Comparison of ENCODE assay signal across 42 cellular contexts in the genomic region with DNA sequence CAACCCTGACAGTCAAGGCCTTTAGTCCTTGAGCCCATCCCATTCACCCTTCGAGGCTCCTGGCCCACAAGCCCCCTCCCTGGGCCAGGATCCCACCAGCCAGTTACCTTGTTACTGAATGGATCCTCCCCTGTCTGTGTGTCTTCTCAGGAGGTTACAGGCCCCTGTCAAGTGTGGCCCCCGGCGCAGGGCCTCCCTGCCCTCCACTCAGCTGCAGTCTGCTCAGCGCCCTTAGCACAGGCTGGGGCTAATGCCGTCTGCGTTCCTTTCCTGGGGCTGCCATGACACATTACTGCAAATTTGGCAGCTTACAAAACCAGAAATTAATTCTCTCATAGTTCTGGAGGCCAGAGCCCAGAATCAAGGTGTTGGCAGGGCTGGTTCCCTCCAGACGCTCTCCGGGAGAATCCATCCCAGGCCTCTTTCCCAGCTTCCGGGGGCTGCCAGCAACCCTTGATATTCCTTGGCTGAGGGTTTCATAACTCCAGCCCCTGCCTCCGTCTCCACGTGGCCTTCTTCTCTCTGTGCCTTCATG. TPM values are rescaled to one million over a fixed set of nuclear protein-coding genes. Genes with fewer than 3 reads are reported as not detected.
"Had no signal": no experiment of that assay in that cellular context is flagged by ENCODE, and none has a peak within 500 bp of the region (broad histone marks: within the 10 kb centered on the region; RNA-seq: fewer than 3 reads in every experiment).

No MANE protein-coding gene starts in this region.

- H3K36me3 ChIP-seq: ascending aorta, breast epithelium, cardiac muscle cell, esophagus squamous epithelium, gastroesophageal sphincter, heart right ventricle, WERI-Rb-1 had no signal

- H3K4me3 ChIP-seq: ascending aorta, breast epithelium, cardiac muscle cell, esophagus squamous epithelium, gastroesophageal sphincter, heart right ventricle had no signal

- H3K27ac ChIP-seq: ascending aorta, breast epithelium, cardiac muscle cell, epithelial cell of prostate, esophagus squamous epithelium, gastroesophageal sphincter, heart right ventricle, WERI-Rb-1 had no signal

- H3K27ac Mint-ChIP-seq: activated B cell treated with CpG ODN at 0.5 μM for 24 hours; activated CD4-positive, alpha-beta memory T cell treated with anti-CD3 and anti-CD28 coated beads for 36 hours; activated CD4-positive, alpha-beta T cell treated with anti-CD3 and anti-CD28 coated beads for 36 hours; activated CD4-positive, alpha-beta T cell treated with anti-CD3 and anti-CD28 coated beads, Interleukin-2, amount 10 ng/mL, durations not matched to agents 24 days and 14 days; activated CD8-positive, alpha-beta memory T cell treated with anti-CD3 and anti-CD28 coated beads, Interleukin-2, amount 10 ng/mL, durations not matched to agents 7 days and 5 days; activated CD8-positive, alpha-beta T cell treated with anti-CD3 and anti-CD28 coated beads, Interleukin-2, amount 10 ng/mL, durations not matched to agents 7 days and 5 days; activated naive CD8-positive, alpha-beta T cell treated with anti-CD3 and anti-CD28 coated beads, Interleukin-2, amount 10 ng/mL, durations not matched to agents 7 days and 5 days; activated T-cell treated with anti-CD3 and anti-CD28 coated beads, Interleukin-2, amount 50 U/mL, for 24 hours; activated T-cell treated with anti-CD3 and anti-CD28 coated beads, Interleukin-2, amount 50 U/mL, for 72 hours; effector memory CD8-positive, alpha-beta T cell; T-helper 17 cell; T-helper 2 cell treated with Interferon-gamma antibody and Interleukin-4, amounts not matched to agents 5 μg/mL and 100 μg/mL, for 36 hours had no signal

- H3K27me3 ChIP-seq: ascending aorta, breast epithelium, cardiac muscle cell, esophagus squamous epithelium, heart right ventricle had no signal

- H3K36me3 Mint-ChIP-seq: activated CD4-positive, alpha-beta memory T cell treated with anti-CD3 and anti-CD28 coated beads for 36 hours; activated CD8-positive, alpha-beta memory T cell treated with anti-CD3 and anti-CD28 coated beads, Interleukin-2, amount 10 ng/mL, durations not matched to agents 7 days and 5 days; activated naive CD4-positive, alpha-beta T cell treated with anti-CD3 and anti-CD28 coated beads, Interleukin-2, amount 10 ng/mL, durations not matched to agents 7 days and 5 days; activated naive CD8-positive, alpha-beta T cell treated with anti-CD3 and anti-CD28 coated beads, Interleukin-2, amount 10 ng/mL, durations not matched to agents 7 days and 5 days; brain had no signal

- H3K4me1 ChIP-seq: ascending aorta, breast epithelium, esophagus squamous epithelium, gastroesophageal sphincter, heart right ventricle had no signal

- H3K9me3 ChIP-seq: ascending aorta, breast epithelium, esophagus squamous epithelium, gastroesophageal sphincter, heart right ventricle had no signal

- H3K4me3 Mint-ChIP-seq: activated B cell treated with CpG ODN at 0.5 μM for 24 hours; activated CD4-positive, alpha-beta memory T cell treated with anti-CD3 and anti-CD28 coated beads for 36 hours; activated CD4-positive, alpha-beta T cell treated with anti-CD3 and anti-CD28 coated beads for 36 hours; activated CD4-positive, alpha-beta T cell treated with anti-CD3 and anti-CD28 coated beads, Interleukin-2, amount 10 ng/mL, durations not matched to agents 24 days and 14 days; activated CD8-positive, alpha-beta memory T cell treated with anti-CD3 and anti-CD28 coated beads, Interleukin-2, amount 10 ng/mL, durations not matched to agents 7 days and 5 days; activated CD8-positive, alpha-beta T cell treated with anti-CD3 and anti-CD28 coated beads, Interleukin-2, amount 10 ng/mL, durations not matched to agents 7 days and 5 days; activated naive CD4-positive, alpha-beta T cell treated with anti-CD3 and anti-CD28 coated beads, Interleukin-2, amount 10 ng/mL, durations not matched to agents 7 days and 5 days; activated naive CD8-positive, alpha-beta T cell treated with anti-CD3 and anti-CD28 coated beads, Interleukin-2, amount 10 ng/mL, durations not matched to agents 7 days and 5 days; activated T-cell treated with anti-CD3 and anti-CD28 coated beads, Interleukin-2, amount 50 U/mL, for 24 hours; activated T-cell treated with anti-CD3 and anti-CD28 coated beads, Interleukin-2, amount 50 U/mL, for 72 hours; brain; effector memory CD8-positive, alpha-beta T cell; T-helper 17 cell; T-helper 2 cell treated with Interferon-gamma antibody and Interleukin-4, amounts not matched to agents 5 μg/mL and 100 μg/mL, for 36 hours had no signal

- H3K27me3 Mint-ChIP-seq: activated CD4-positive, alpha-beta T cell treated with anti-CD3 and anti-CD28 coated beads for 36 hours had no signal

- H3K9me3 Mint-ChIP-seq: activated B cell treated with CpG ODN at 0.5 μM for 24 hours; activated CD4-positive, alpha-beta memory T cell treated with anti-CD3 and anti-CD28 coated beads for 36 hours; activated CD4-positive, alpha-beta T cell treated with anti-CD3 and anti-CD28 coated beads, Interleukin-2, amount 10 ng/mL, durations not matched to agents 24 days and 14 days; activated naive CD4-positive, alpha-beta T cell treated with anti-CD3 and anti-CD28 coated beads, Interleukin-2, amount 10 ng/mL, durations not matched to agents 7 days and 5 days; activated naive CD4-positive, alpha-beta T cell treated with anti-CD3 and anti-CD28 coated beads, Interleukin-2, amount 50 U/mL, for 72 hours; activated naive CD8-positive, alpha-beta T cell treated with anti-CD3 and anti-CD28 coated beads, Interleukin-2, amount 10 ng/mL, durations not matched to agents 7 days and 5 days; brain; effector memory CD8-positive, alpha-beta T cell; T-helper 2 cell treated with Interferon-gamma antibody and Interleukin-4, amounts not matched to agents 5 μg/mL and 100 μg/mL, for 36 hours had no signal

- ATAC-seq: activated CD4-positive, alpha-beta T cell treated with anti-CD3 and anti-CD28 coated beads for 36 hours; activated CD8-positive, alpha-beta memory T cell treated with anti-CD3 and anti-CD28 coated beads, Interleukin-2, amount 10 ng/mL, durations not matched to agents 7 days and 5 days; activated CD8-positive, alpha-beta T cell treated with anti-CD3 and anti-CD28 coated beads, Interleukin-2, amount 10 ng/mL, durations not matched to agents 7 days and 5 days; activated naive CD4-positive, alpha-beta T cell treated with anti-CD3 and anti-CD28 coated beads, Interleukin-2, amount 50 U/mL, for 72 hours; activated T-cell treated with anti-CD3 and anti-CD28 coated beads, Interleukin-2, amount 50 U/mL, for 72 hours; effector memory CD8-positive, alpha-beta T cell; gastroesophageal sphincter; heart right ventricle; T-helper 17 cell had no signal

- DNase-seq: activated B cell treated with CpG ODN at 0.5 μM for 24 hours; activated CD4-positive, alpha-beta memory T cell treated with anti-CD3 and anti-CD28 coated beads for 36 hours; activated CD4-positive, alpha-beta T cell treated with anti-CD3 and anti-CD28 coated beads for 36 hours; activated CD4-positive, alpha-beta T cell treated with anti-CD3 and anti-CD28 coated beads, Interleukin-2, amount 10 ng/mL, durations not matched to agents 24 days and 14 days; activated CD4-positive, CD25-positive, alpha-beta regulatory T cell treated with anti-CD3 and anti-CD28 coated beads, Interleukin-2, amount 50 U/mL, for 72 hours; activated CD8-positive, alpha-beta memory T cell treated with anti-CD3 and anti-CD28 coated beads, Interleukin-2, amount 10 ng/mL, durations not matched to agents 7 days and 5 days; activated CD8-positive, alpha-beta memory T cell treated with anti-CD3 and anti-CD28 coated beads, Interleukin-2, amount 50 U/mL, for 48 hours; activated CD8-positive, alpha-beta T cell treated with anti-CD3 and anti-CD28 coated beads, Interleukin-2, amount 10 ng/mL, durations not matched to agents 7 days and 5 days; activated gamma-delta T cell; activated naive CD4-positive, alpha-beta T cell; activated naive CD4-positive, alpha-beta T cell treated with anti-CD3 and anti-CD28 coated beads, Interleukin-2, amount 10 ng/mL, durations not matched to agents 7 days and 5 days; activated naive CD8-positive, alpha-beta T cell treated with anti-CD3 and anti-CD28 coated beads, Interleukin-2, amount 10 ng/mL, durations not matched to agents 7 days and 5 days; activated T-cell treated with anti-CD3 and anti-CD28 coated beads for 4 hours; activated T-cell treated with anti-CD3 and anti-CD28 coated beads, Interleukin-2, amount 50 U/mL, for 24 hours; activated T-cell treated with anti-CD3 and anti-CD28 coated beads, Interleukin-2, amount 50 U/mL, for 72 hours; central memory CD4-positive, alpha-beta T cell; cortex of kidney; dermis blood vessel endothelial cell; effector CD4-positive, alpha-beta T cell; effector memory CD8-positive, alpha-beta T cell; esophagus squamous epithelium; foreskin melanocyte; heart right ventricle; T-helper 1 cell; T-helper 17 cell; T1000; WERI-Rb-1 had no signal

- H3K4me1 Mint-ChIP-seq: activated B cell treated with CpG ODN at 0.5 μM for 24 hours; activated CD4-positive, alpha-beta T cell treated with anti-CD3 and anti-CD28 coated beads for 36 hours; activated CD4-positive, alpha-beta T cell treated with anti-CD3 and anti-CD28 coated beads, Interleukin-2, amount 10 ng/mL, durations not matched to agents 24 days and 14 days; activated CD8-positive, alpha-beta memory T cell treated with anti-CD3 and anti-CD28 coated beads, Interleukin-2, amount 10 ng/mL, durations not matched to agents 7 days and 5 days; activated naive CD4-positive, alpha-beta T cell treated with anti-CD3 and anti-CD28 coated beads, Interleukin-2, amount 10 ng/mL, durations not matched to agents 7 days and 5 days; activated naive CD8-positive, alpha-beta T cell treated with anti-CD3 and anti-CD28 coated beads, Interleukin-2, amount 10 ng/mL, durations not matched to agents 7 days and 5 days; T-helper 17 cell had no signal

RNA-seq across cellular contexts. Expression of a gene that starts 9.4 kb away (rescaled TPM):
- total RNA-seq: activated B cell treated with CpG ODN at 0.5 μM for 24 hours; activated CD4-positive, alpha-beta memory T cell treated with anti-CD3 and anti-CD28 coated beads for 36 hours; activated CD4-positive, alpha-beta T cell treated with anti-CD3 and anti-CD28 coated beads, Interleukin-2, amount 10 ng/mL, durations not matched to agents 24 days and 14 days; activated CD8-positive, alpha-beta memory T cell treated with anti-CD3 and anti-CD28 coated beads for 36 hours; activated CD8-positive, alpha-beta memory T cell treated with anti-CD3 and anti-CD28 coated beads, Interleukin-2, amount 10 ng/mL, durations not matched to agents 7 days and 5 days; activated CD8-positive, alpha-beta T cell treated with anti-CD3 and anti-CD28 coated beads, Interleukin-2, amount 10 ng/mL, durations not matched to agents 7 days and 5 days; activated naive CD8-positive, alpha-beta T cell treated with anti-CD3 and anti-CD28 coated beads, Interleukin-2, amount 10 ng/mL, durations not matched to agents 7 days and 5 days; activated T-cell treated with anti-CD3 and anti-CD28 coated beads, Interleukin-2, amount 50 U/mL, for 72 hours; endothelial cell of umbilical vein; T-helper 17 cell had no signal
- polyA plus RNA-seq: cardiac muscle cell, endothelial cell of umbilical vein, fibroblast of lung had no signal

RNA-seq across cellular contexts. Expression of a gene that starts 38.5 kb away (rescaled TPM):
- total RNA-seq: activated B cell treated with CpG ODN at 0.5 μM for 24 hours; activated CD4-positive, alpha-beta memory T cell treated with anti-CD3 and anti-CD28 coated beads for 36 hours; activated CD4-positive, alpha-beta T cell treated with anti-CD3 and anti-CD28 coated beads for 36 hours; activated CD4-positive, alpha-beta T cell treated with anti-CD3 and anti-CD28 coated beads, Interleukin-2, amount 10 ng/mL, durations not matched to agents 24 days and 14 days; activated CD8-positive, alpha-beta memory T cell treated with anti-CD3 and anti-CD28 coated beads for 36 hours; activated CD8-positive, alpha-beta memory T cell treated with anti-CD3 and anti-CD28 coated beads, Interleukin-2, amount 10 ng/mL, durations not matched to agents 7 days and 5 days; activated CD8-positive, alpha-beta T cell treated with anti-CD3 and anti-CD28 coated beads, Interleukin-2, amount 10 ng/mL, durations not matched to agents 7 days and 5 days; activated naive CD4-positive, alpha-beta T cell treated with anti-CD3 and anti-CD28 coated beads, Interleukin-2, amount 50 U/mL, for 72 hours; activated naive CD8-positive, alpha-beta T cell treated with anti-CD3 and anti-CD28 coated beads, Interleukin-2, amount 10 ng/mL, durations not matched to agents 7 days and 5 days; activated T-cell treated with anti-CD3 and anti-CD28 coated beads, Interleukin-2, amount 50 U/mL, for 72 hours; ascending aorta; breast epithelium; cardiac muscle cell; cerebellum; dermis blood vessel endothelial cell; endothelial cell of umbilical vein; esophagus squamous epithelium; fibroblast of lung; fibroblast of villous mesenchyme; gastroesophageal sphincter; glomerular endothelial cell; heart right ventricle; T-helper 17 cell had no signal
- polyA plus RNA-seq: cardiac muscle cell, endothelial cell of umbilical vein, esophagus, fibroblast of lung, heart right ventricle had no signal

RNA-seq across cellular contexts. Expression of a gene that starts 43.1 kb away (rescaled TPM):
- total RNA-seq: activated B cell treated with CpG ODN at 0.5 μM for 24 hours; activated CD8-positive, alpha-beta T cell treated with anti-CD3 and anti-CD28 coated beads, Interleukin-2, amount 10 ng/mL, durations not matched to agents 7 days and 5 days; T-helper 17 cell had no signal
